In genomic region chr2:179571721-179572120, GRCh38 we compare ENCODE assay signal across 1 cellular context.
TF ChIP-seq lines count a peak whose summit lies in the region.

No MANE protein-coding gene starts in this region.

TF ChIP-seq in IMR-90, 13 proteins besides CTCF, POLR2A, EP300 and RAD21 (continued from another document):
- TF ChIP-seq USF2 (IDR thresholded peaks at IDR 0.05; ENCODE audit: low read depth, low read length) (no peak), MAZ (IDR thresholded peaks at IDR 0.05; ENCODE audit: borderline replicate concordance, low read depth, low read length) (no peak), MAFK (IDR thresholded peaks at IDR 0.05; ENCODE audit: low read depth, low read length) (no peak), CHD1 (IDR thresholded peaks at IDR 0.05; ENCODE audit: low read depth, low read length) (no peak), NFE2L2 (IDR thresholded peaks at IDR 0.05; ENCODE audit: low read depth, low read length) (no peak), RCOR1 (IDR thresholded peaks at IDR 0.05; ENCODE audit: insufficient replicate concordance, low read length) (no peak), RFX5 (IDR thresholded peaks at IDR 0.05; ENCODE audit: low read depth, low read length) (no peak), SMC3 (IDR thresholded peaks at IDR 0.05; ENCODE audit: low read depth, low read length) (no peak)
